In the genomic region with DNA sequence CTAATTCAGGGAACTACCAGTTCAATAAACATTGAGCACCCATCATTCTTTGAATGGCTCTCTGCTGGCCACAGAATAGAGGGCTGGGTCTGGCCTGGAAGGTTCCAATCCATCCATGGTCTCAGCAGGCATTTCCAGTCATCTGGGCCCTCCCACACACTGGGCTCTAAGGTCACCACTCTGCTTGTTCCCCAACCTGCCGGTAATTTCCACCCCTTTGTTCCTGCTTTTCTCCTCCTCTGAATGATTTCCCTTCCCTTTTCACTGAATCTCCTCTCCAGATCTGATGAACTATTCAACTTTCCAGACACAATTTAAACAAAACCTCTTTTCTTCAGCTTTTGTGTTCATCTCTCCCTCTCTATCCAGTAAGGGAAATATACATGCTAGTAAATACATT, we compare ENCODE assay signal across 1 cellular context.
TF ChIP-seq lines count a peak whose summit lies in the region.

No MANE protein-coding gene starts in this region.

TF ChIP-seq in HCT116, 20 proteins besides CTCF, POLR2A, EP300 and RAD21 (continued from another document):
- TF ChIP-seq, protein P1, sequence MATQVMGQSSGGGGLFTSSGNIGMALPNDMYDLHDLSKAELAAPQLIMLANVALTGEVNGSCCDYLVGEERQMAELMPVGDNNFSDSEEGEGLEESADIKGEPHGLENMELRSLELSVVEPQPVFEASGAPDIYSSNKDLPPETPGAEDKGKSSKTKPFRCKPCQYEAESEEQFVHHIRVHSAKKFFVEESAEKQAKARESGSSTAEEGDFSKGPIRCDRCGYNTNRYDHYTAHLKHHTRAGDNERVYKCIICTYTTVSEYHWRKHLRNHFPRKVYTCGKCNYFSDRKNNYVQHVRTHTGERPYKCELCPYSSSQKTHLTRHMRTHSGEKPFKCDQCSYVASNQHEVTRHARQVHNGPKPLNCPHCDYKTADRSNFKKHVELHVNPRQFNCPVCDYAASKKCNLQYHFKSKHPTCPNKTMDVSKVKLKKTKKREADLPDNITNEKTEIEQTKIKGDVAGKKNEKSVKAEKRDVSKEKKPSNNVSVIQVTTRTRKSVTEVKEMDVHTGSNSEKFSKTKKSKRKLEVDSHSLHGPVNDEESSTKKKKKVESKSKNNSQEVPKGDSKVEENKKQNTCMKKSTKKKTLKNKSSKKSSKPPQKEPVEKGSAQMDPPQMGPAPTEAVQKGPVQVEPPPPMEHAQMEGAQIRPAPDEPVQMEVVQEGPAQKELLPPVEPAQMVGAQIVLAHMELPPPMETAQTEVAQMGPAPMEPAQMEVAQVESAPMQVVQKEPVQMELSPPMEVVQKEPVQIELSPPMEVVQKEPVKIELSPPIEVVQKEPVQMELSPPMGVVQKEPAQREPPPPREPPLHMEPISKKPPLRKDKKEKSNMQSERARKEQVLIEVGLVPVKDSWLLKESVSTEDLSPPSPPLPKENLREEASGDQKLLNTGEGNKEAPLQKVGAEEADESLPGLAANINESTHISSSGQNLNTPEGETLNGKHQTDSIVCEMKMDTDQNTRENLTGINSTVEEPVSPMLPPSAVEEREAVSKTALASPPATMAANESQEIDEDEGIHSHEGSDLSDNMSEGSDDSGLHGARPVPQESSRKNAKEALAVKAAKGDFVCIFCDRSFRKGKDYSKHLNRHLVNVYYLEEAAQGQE (IDR thresholded peaks at IDR 0.05; ENCODE audit: low read depth) = no peak
- TF ChIP-seq ZFX (IDR thresholded peaks at IDR 0.05) (no peak), POLR2AphosphoS5 (IDR thresholded peaks at IDR 0.05; ENCODE audit: low read depth, low read length) (no peak)
